ENCODE assay signal across 23 cellular contexts in the genomic region with DNA sequence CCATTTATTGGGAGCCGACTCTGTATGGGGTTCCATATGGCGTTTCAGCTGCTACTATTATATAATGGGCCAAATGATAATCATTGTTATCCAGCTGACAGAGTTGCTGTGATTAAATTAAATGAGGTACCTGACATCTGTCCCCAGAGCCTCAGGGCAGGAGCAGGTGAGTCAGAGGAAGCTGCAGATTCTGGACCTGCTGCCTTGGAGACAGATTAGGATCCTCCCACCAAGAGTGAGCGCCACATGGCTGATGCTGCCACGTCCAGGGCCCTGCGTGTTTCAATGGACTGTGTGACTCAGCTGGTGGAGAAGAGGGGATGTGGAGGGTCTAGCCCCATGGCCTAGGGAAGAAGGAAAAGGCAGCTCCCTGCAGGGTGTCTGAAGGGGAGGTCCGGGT. TPM values are rescaled to one million over a fixed set of nuclear protein-coding genes. Genes with fewer than 3 reads are reported as not detected.
DNase-seq lines count a peak whose midpoint lies in the region; ATAC-seq, FAIRE-seq and TF ChIP-seq lines count a peak whose summit lies in the region.
"Had no signal": no experiment of that assay in that cellular context is flagged by ENCODE, and none has a peak within 500 bp of the region (broad histone marks: within the 10 kb centered on the region; RNA-seq: fewer than 3 reads in every experiment).

No MANE protein-coding gene starts in this region.

- H3K9me3 ChIP-seq in A673 (ENCODE audit: low read depth, low read length, poor library complexity, severe bottlenecking): no peaks in the 10 kb centered on the region
- H3K9me3 ChIP-seq: upper lobe of right lung had no signal

- CTCF ChIA-PET in A673 (lab: Charles Lee): no interaction called here

- no peak for ATAC-seq in left lobe of liver
- ATAC-seq: activated CD8-positive, alpha-beta memory T cell treated with anti-CD3 and anti-CD28 coated beads, Interleukin-2, amount 10 ng/mL, durations not matched to agents 7 days and 5 days; HCT116; naive thymus-derived CD4-positive, alpha-beta T cell; Right ventricle myocardium inferior; stimulated activated naive B cell treated with anti-CD40 and anti-IgM and Interleukin-4, amounts not matched to agents 10 μg/mL and 1 μg/mL and 100 μg/mL, for 72 hours; upper lobe of right lung; WTC11 had no signal

- H3K27me3 ChIP-seq in bronchial epithelial cell (ENCODE audit: control insufficient read depth, insufficient read depth, low read length) (no peaks in the 10 kb centered on the region), A673 (replicated peaks; ENCODE audit: insufficient read depth, low read depth, low read length, poor library complexity) (no peaks in the 10 kb centered on the region)
- H3K27me3 ChIP-seq: upper lobe of right lung had no signal

- H3K27ac ChIP-seq in A673 (ENCODE audit: low read depth, low read length, poor library complexity, severe bottlenecking) (no peak overlapping the region), caudate nucleus (ENCODE audit: low read depth, low read length) (no peak overlapping the region)
- H3K27ac ChIP-seq: upper lobe of right lung had no signal

- BruUV-seq in A673 (replicated peaks; lab: Mats Ljungman, UMichigan): no TSS peak

- H3K36me3 ChIP-seq in bronchial epithelial cell (ENCODE audit: control insufficient read depth, insufficient read depth, low read length) (no peaks in the 10 kb centered on the region), A673 (ENCODE audit: insufficient read depth, low read length, poor library complexity, severe bottlenecking) (no peaks in the 10 kb centered on the region)
- H3K36me3 ChIP-seq: upper lobe of right lung had no signal

- H3K4me3 ChIP-seq in bronchial epithelial cell (ENCODE audit: low read depth, low read length) (no peak overlapping the region), A673 (ENCODE audit: low read depth, low read length, poor library complexity, severe bottlenecking) (no peak overlapping the region)
- H3K4me3 ChIP-seq: upper lobe of right lung had no signal

- DNase-seq in COR-L47 (lab: John Stamatoyannopoulos, UW): peak; percentile 37
- peak; percentile 11 for DNase-seq in HT1080 (ENCODE audit: low read depth)
- DNase-seq in NCI-H2227 treated with DMSO at 0.1 percent for 48 hours (lab: John Stamatoyannopoulos, UW): peak; percentile 8
- DNase-seq in bronchial epithelial cell (ENCODE audit: low read depth): peak; percentile 32
- DNase-seq in A673 (ENCODE audit: low spot score): no peak
- DNase-seq in caudate nucleus (lab: John Stamatoyannopoulos, UW): no peak
- DNase-seq in left lobe of liver (ENCODE audit: low spot score): no peak
- DNase-seq: activated CD8-positive, alpha-beta memory T cell treated with anti-CD3 and anti-CD28 coated beads, Interleukin-2, amount 10 ng/mL, durations not matched to agents 7 days and 5 days; activated naive CD4-positive, alpha-beta T cell treated with Interleukin-2 at 50 U/mL for 16 hours; C1 segment of cervical spinal cord; Karpas-422; midbrain; naive thymus-derived CD4-positive, alpha-beta T cell; NCI-H526 treated with DMSO at 0.1 percent for 48 hours; occipital lobe; stimulated activated naive B cell treated with anti-CD40 and anti-IgM and Interleukin-4, amounts not matched to agents 10 μg/mL and 1 μg/mL and 100 μg/mL, for 72 hours; upper lobe of right lung had no signal

- intact Hi-C loops in A673 (cut with micrococcal nuclease; ENCODE audit: unreplicated experiment): no loop called here

- no peak for FAIRE-seq in bronchial epithelial cell (lab: Jason Lieb, UNC)
- FAIRE-seq: endothelial cell of umbilical vein, GM12892, islet of Langerhans had no signal

- TF ChIP-seq CTCF in bronchial epithelial cell (IDR thresholded peaks at IDR 0.05; ENCODE audit: insufficient read depth, low read length, severe bottlenecking) (no peak), A673 (conservative IDR thresholded peaks at IDR 0.05; ENCODE audit: low read depth, low read length) (no peak)

- POLR2A ChIA-PET in A673 (lab: Charles Lee; ENCODE audit: low non-redundant PET): no interaction called here

- H3K4me1 ChIP-seq in A673 (ENCODE audit: insufficient read depth, low read length, poor library complexity, severe bottlenecking): no peaks in the 10 kb centered on the region
- H3K4me1 ChIP-seq: upper lobe of right lung had no signal

RNA-seq across cellular contexts. Expression of a gene that starts 28.3 kb away (rescaled TPM):
- total RNA-seq in HT1080 (2014; rRNA removed; shearing (Covaris generic)): 97.9 and 116 TPM in 2 replicates
- polyA plus RNA-seq in HT1080 (2015; cell fraction: cytosol; rRNA removed): 103 and 105 TPM in 2 replicates
- polyA plus RNA-seq in HT1080 (2015; cell fraction: nucleus; rRNA removed): 39.9 and 44.5 TPM in 2 replicates
- total RNA-seq in bronchial epithelial cell (109 and 144 TPM in 2 replicates), A673 (2021) (88.1 and 110 TPM in 2 replicates), left lobe of liver (39.7 TPM)

RNA-seq across cellular contexts. Expression of a gene that starts 36.9 kb away (rescaled TPM):
- total RNA-seq in HT1080 (2014; rRNA removed; shearing (Covaris generic)): 31.7 and 40.7 TPM in 2 replicates
- 44.1 and 47.7 TPM in 2 replicates for polyA plus RNA-seq in HT1080 (2015; cell fraction: cytosol; rRNA removed)
- 16.0 and 16.7 TPM in 2 replicates for polyA plus RNA-seq in HT1080 (2015; cell fraction: nucleus; rRNA removed)
- total RNA-seq in bronchial epithelial cell: 8.4 and 9.5 TPM in 2 replicates
- total RNA-seq in A673 (2021): 47.6 and 49.7 TPM in 2 replicates
- 18.1 TPM for total RNA-seq in left lobe of liver

RNA-seq across cellular contexts. Expression of a gene that starts 57.5 kb away (rescaled TPM):
- total RNA-seq in HT1080 (2014; rRNA removed; shearing (Covaris generic)): 0.24 and 0.67 TPM in 2 replicates
- 0.06 and 0.10 TPM in 2 replicates for polyA plus RNA-seq in HT1080 (2015; cell fraction: cytosol; rRNA removed)
- 0.22 and 0.46 TPM in 2 replicates for polyA plus RNA-seq in HT1080 (2015; cell fraction: nucleus; rRNA removed)
- total RNA-seq in bronchial epithelial cell (under 0.01 and 0.26 TPM in 2 replicates), A673 (2021) (1.9 and 2.3 TPM in 2 replicates), left lobe of liver (13.8 TPM)

Comparison
In these comparisons a context has a peak if more than half of its experiments do, and no peak if none do; other contexts are left out.
1. DNase-seq: peak in COR-L47 (single experiment), HT1080 (single experiment), NCI-H2227 treated with DMSO at 0.1 percent for 48 hours (single experiment) and bronchial epithelial cell (single experiment); none in A673 (single experiment), caudate nucleus (0 of 61) and left lobe of liver (single experiment).